Comparison of ENCODE assay signal across 27 cellular contexts in genomic region chr13:78478183-78478582, GRCh38.
"Had no signal": no experiment of that assay in that cellular context is flagged by ENCODE, and none has a peak within 500 bp of the region (broad histone marks: within the 10 kb centered on the region; RNA-seq: fewer than 3 reads in every experiment).

No MANE protein-coding gene starts in this region.

- H3K36me3 Mint-ChIP-seq: memory B cell; mesothelial cell of epicardium; naive thymus-derived CD4-positive, alpha-beta T cell had no signal

- H3K27ac Mint-ChIP-seq: memory B cell; mesothelial cell of epicardium; naive thymus-derived CD4-positive, alpha-beta T cell; nephron had no signal

- H3K4me1 Mint-ChIP-seq: memory B cell; mesothelial cell of epicardium; naive thymus-derived CD4-positive, alpha-beta T cell; nephron; stimulated activated naive CD8-positive, alpha-beta T cell treated with anti-CD3 and anti-CD28 coated beads, Interleukin-15, amount 100 ng/mL, for 72 hours had no signal

- H3K27ac ChIP-seq: dorsolateral prefrontal cortex, epithelial cell of prostate, gastrocnemius medialis, prostate gland, suprapubic skin, transverse colon, upper lobe of right lung, uterus had no signal

- H3K27me3 Mint-ChIP-seq: stimulated activated naive CD8-positive, alpha-beta T cell treated with anti-CD3 and anti-CD28 coated beads, Interleukin-15, amount 100 ng/mL, for 72 hours had no signal

- H3K36me3 ChIP-seq: gastrocnemius medialis, prostate gland, suprapubic skin, transverse colon, upper lobe of right lung, uterus had no signal

- H3K4me3 Mint-ChIP-seq: memory B cell; mesothelial cell of epicardium; naive thymus-derived CD4-positive, alpha-beta T cell; nephron; stimulated activated naive CD8-positive, alpha-beta T cell treated with anti-CD3 and anti-CD28 coated beads, Interleukin-15, amount 100 ng/mL, for 72 hours had no signal

- H3K9me3 Mint-ChIP-seq: memory B cell; mesothelial cell of epicardium; nephron; stimulated activated naive CD8-positive, alpha-beta T cell treated with anti-CD3 and anti-CD28 coated beads, Interleukin-15, amount 100 ng/mL, for 72 hours had no signal

- ATAC-seq: esophagus mucosa; gastrocnemius medialis; left lobe of liver; naive thymus-derived CD4-positive, alpha-beta T cell; right cardiac atrium; stimulated activated naive CD8-positive, alpha-beta T cell treated with anti-CD3 and anti-CD28 coated beads, Interleukin-15, amount 100 ng/mL, for 72 hours; upper lobe of right lung had no signal

- H3K27me3 ChIP-seq: gastrocnemius medialis, suprapubic skin, transverse colon, upper lobe of right lung, uterus had no signal

- DNase-seq: dorsolateral prefrontal cortex; effector CD4-positive, alpha-beta T cell; foreskin fibroblast; gastrocnemius medialis; head of caudate nucleus; kidney; naive thymus-derived CD4-positive, alpha-beta T cell; nucleus accumbens; right cardiac atrium; small intestine; stimulated activated CD4-positive, alpha-beta T cell treated with anti-CD3 and anti-CD28 coated beads, Interleukin-15, amount 100 ng/mL, for 24 hours; stimulated activated CD4-positive, alpha-beta T cell treated with anti-CD3 and anti-CD28 coated beads, Interleukin-4, amount 100 ng/mL, for 1 hour; stimulated activated CD8-positive, alpha-beta memory T cell treated with anti-CD3 and anti-CD28 coated beads, Interleukin-4, amount 100 ng/mL, for 48 hours; stimulated activated naive CD4-positive, alpha-beta T cell; stimulated activated naive CD8-positive, alpha-beta T cell treated with anti-CD3 and anti-CD28 coated beads, Interleukin-15, amount 100 ng/mL, for 72 hours; transverse colon; upper lobe of right lung; uterus had no signal

- H3K4me1 ChIP-seq: gastrocnemius medialis, prostate gland, suprapubic skin, transverse colon, upper lobe of right lung, uterus had no signal

- H3K4me3 ChIP-seq: dorsolateral prefrontal cortex, gastrocnemius medialis, lung, prostate gland, suprapubic skin, transverse colon, upper lobe of right lung, uterus had no signal
